4 cellular contexts compared by ENCODE assay signal in genomic region chr11:110737591-110737990, GRCh38. TPM values are rescaled to one million over a fixed set of nuclear protein-coding genes. Genes with fewer than 3 reads are reported as not detected.
"Had no signal": no experiment of that assay in that cellular context is flagged by ENCODE, and none has a peak within 500 bp of the region (broad histone marks: within the 10 kb centered on the region; RNA-seq: fewer than 3 reads in every experiment).

No MANE protein-coding gene starts in this region.

- H3K4me3 ChIP-seq: GM12878 had no signal

- ATAC-seq: GM12878 had no signal

- DNase-seq: GDM1, GF-D8 had no signal

RNA-seq across cellular contexts. Expression of gene ARHGAP20, which starts 25.4 kb away (rescaled TPM):
- total RNA-seq: G401, GM12878 had no signal
